Comparison of ENCODE assay signal across 8 cellular contexts in the genomic region with DNA sequence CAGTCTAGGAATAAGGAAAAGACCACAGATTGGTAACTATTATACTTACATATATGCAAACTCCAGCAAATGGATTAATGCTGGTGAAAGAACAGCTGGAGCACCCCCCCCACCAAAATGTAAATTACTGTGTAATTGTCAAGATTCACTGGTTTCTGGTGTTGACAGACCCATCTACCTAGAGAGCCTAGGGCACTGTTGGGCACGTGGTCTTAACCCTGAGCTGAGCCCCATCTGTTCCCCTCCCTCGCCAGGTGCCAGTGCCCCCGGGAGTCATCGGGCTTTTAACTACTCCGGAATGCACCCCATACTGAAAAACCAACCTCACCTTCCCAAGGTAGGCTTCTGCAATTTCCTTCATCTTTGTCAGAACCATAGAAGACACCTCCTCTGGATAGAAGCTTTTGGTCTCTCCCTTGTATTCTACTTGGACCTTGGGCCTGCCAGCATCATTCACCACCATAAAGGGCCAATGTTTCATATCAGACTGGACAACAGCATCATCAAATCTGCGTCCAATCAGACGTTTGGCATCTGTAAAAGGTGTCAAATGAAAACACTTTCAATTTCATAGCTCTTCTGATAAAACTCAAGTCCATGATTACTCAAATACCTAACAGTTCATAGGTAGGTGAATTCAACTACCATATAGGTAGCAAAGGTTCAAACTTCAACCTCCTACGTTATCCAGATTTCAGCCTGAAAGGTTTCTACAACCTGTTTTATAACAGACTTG. TPM values are rescaled to one million over a fixed set of nuclear protein-coding genes. Genes with fewer than 3 reads are reported as not detected.
A peak's percentile ranks its signal among the peaks of the same experiment; 100 is the strongest.
DNase-seq lines count a peak whose midpoint lies in the region; ATAC-seq and TF ChIP-seq lines count a peak whose summit lies in the region.

No MANE protein-coding gene starts in this region.

- ATAC-seq in Right ventricle myocardium inferior (no peak), GM19351 (IDR thresholded peaks at IDR 0.05; ENCODE audit: unreplicated experiment) (no peak), GM21786 (IDR thresholded peaks at IDR 0.05; ENCODE audit: unreplicated experiment) (no peak)
- no peak for ATAC-seq in stimulated activated memory B cell treated with anti-CD40 and anti-IgM and Interleukin-4, amounts not matched to agents 10 μg/mL and 1 μg/mL and 100 μg/mL, for 72 hours

- peaks cover 50% of the 10 kb centered on the region for H3K36me3 ChIP-seq in cardiac muscle cell

- H3K27ac Mint-ChIP-seq in stimulated activated memory B cell treated with anti-CD40 and anti-IgM and Interleukin-4, amounts not matched to agents 10 μg/mL and 1 μg/mL and 100 μg/mL, for 72 hours = peak overlapping the region; percentile 100

- peaks cover 80% of the 10 kb centered on the region for H3K4me1 Mint-ChIP-seq in stimulated activated memory B cell treated with anti-CD40 and anti-IgM and Interleukin-4, amounts not matched to agents 10 μg/mL and 1 μg/mL and 100 μg/mL, for 72 hours

- in situ Hi-C loops in GM13976 (cut with MboI; ENCODE audit: low sequenced_read_pairs, unreplicated experiment) = no loop called here

- H3K4me3 ChIP-seq in cardiac muscle cell (peak overlapping the region; percentile 64), iPS-11a (ENCODE audit: low read depth, low read length) (peak overlapping the region; percentile 90)

- DNase-seq in cardiac muscle cell (ENCODE audit: low read depth in 1 of 2, low spot score in 1 of 2) = no peak
- DNase-seq in Right ventricle myocardium inferior (ENCODE audit: missing footprints) = no peak
- peak; percentile 73 for DNase-seq in activated CD8-positive, alpha-beta memory T cell treated with anti-CD3 and anti-CD28 coated beads, Interleukin-2, amount 50 U/mL, for 48 hours
- DNase-seq in GM13976 (ENCODE audit: low spot score) = no peak

- H3K4me3 Mint-ChIP-seq in stimulated activated memory B cell treated with anti-CD40 and anti-IgM and Interleukin-4, amounts not matched to agents 10 μg/mL and 1 μg/mL and 100 μg/mL, for 72 hours = peak overlapping the region; percentile 93

- H3K9me3 ChIP-seq in cardiac muscle cell (ENCODE audit: low read depth) = no peaks in the 10 kb centered on the region

- H3K9me3 Mint-ChIP-seq in stimulated activated memory B cell treated with anti-CD40 and anti-IgM and Interleukin-4, amounts not matched to agents 10 μg/mL and 1 μg/mL and 100 μg/mL, for 72 hours = no peaks in the 10 kb centered on the region

- H3K27me3 ChIP-seq in cardiac muscle cell = no peaks in the 10 kb centered on the region

- no peak overlapping the region for H3K27ac ChIP-seq in cardiac muscle cell

- no peaks in the 10 kb centered on the region for H3K27me3 Mint-ChIP-seq in stimulated activated memory B cell treated with anti-CD40 and anti-IgM and Interleukin-4, amounts not matched to agents 10 μg/mL and 1 μg/mL and 100 μg/mL, for 72 hours

- H3K4me1 ChIP-seq in cardiac muscle cell (ENCODE audit: low read depth) = peaks cover 33% of the 10 kb centered on the region

- intact Hi-C loops in Right ventricle myocardium inferior (cut with DNase I) = loop anchor here (5.0 kb wide), 1 partner anchor 42 kb away; no protein-coding TSS in a partner anchor

- H3K36me3 Mint-ChIP-seq in stimulated activated memory B cell treated with anti-CD40 and anti-IgM and Interleukin-4, amounts not matched to agents 10 μg/mL and 1 μg/mL and 100 μg/mL, for 72 hours = peaks cover 61% of the 10 kb centered on the region

- TF ChIP-seq CTCF in cardiac muscle cell (IDR thresholded peaks at IDR 0.05; ENCODE audit: low read depth, low read length) (no peak), GM13976 (IDR thresholded peaks at IDR 0.05; ENCODE audit: borderline replicate concordance, control extremely low read depth, extremely low read depth, insufficient read depth, missing control alignments) (no peak)

RNA-seq across cellular contexts. Expression of gene HSPA8, which starts 1.5 kb away (rescaled TPM):
- total RNA-seq in cardiac muscle cell (386 and 958 TPM in 2 replicates), Right ventricle myocardium inferior (1,349 TPM)
- 325 and 839 TPM in 2 replicates for polyA plus RNA-seq in cardiac muscle cell
